Comparison of ENCODE assay signal across 15 cellular contexts in the genomic region with DNA sequence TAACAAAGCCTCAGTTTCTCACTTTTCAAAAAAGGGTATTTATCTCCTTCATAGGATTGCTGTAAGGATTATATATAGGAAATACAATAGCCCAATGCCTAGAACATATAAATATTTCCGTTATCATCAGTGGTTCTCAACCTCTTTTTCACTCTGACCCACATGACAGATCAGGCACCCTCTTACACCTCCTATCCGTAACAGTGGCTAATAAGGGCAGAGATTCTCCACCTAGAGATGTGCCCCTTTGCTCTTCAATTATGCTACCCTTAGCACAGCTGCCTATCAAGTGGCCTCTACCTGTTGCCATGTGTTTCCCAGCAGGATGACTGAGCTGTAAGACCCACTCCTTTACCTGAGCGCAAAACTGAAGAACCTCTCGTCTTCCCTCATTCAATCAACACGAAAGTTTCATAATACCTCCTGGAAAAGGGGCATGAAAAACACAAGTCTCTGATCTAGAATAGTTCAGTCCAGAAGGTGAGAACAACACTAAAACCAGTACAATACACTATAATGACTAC. TPM values are rescaled to one million over a fixed set of nuclear protein-coding genes. Genes with fewer than 3 reads are reported as not detected.
A peak's percentile ranks its signal among the peaks of the same experiment; 100 is the strongest.
DNase-seq lines count a peak whose midpoint lies in the region; ATAC-seq, FAIRE-seq and TF ChIP-seq lines count a peak whose summit lies in the region.
"Had no signal": no experiment of that assay in that cellular context is flagged by ENCODE, and none has a peak within 500 bp of the region (broad histone marks: within the 10 kb centered on the region; RNA-seq: fewer than 3 reads in every experiment).

No MANE protein-coding gene starts in this region.

- H3K4me3 ChIP-seq in kidney (ENCODE audit: low read length in 2 of 2) (peak overlapping the region in 1 of 2 donors; percentile 8), right cardiac atrium (ENCODE audit: low read length) (no peak overlapping the region)
- H3K4me3 ChIP-seq: left ventricle myocardium inferior, sigmoid colon had no signal

- H3K27me3 ChIP-seq in right cardiac atrium (ENCODE audit: control insufficient read depth, insufficient read depth) = no peaks in the 10 kb centered on the region
- H3K27me3 ChIP-seq: sigmoid colon had no signal

- peaks cover 73% of the 10 kb centered on the region for H3K4me1 Mint-ChIP-seq in activated T-cell treated with anti-CD3 and anti-CD28 coated beads, Interleukin-2, amount 50 U/mL, for 24 hours (ENCODE audit: low read depth)
- H3K4me1 Mint-ChIP-seq in activated T-helper 1 cell treated with anti-CD3 and anti-CD28 coated beads, Interleukin-12 subunit alpha, Interleukin-12 subunit beta, Interleukin-2, Interleukin-4 antibody, amounts not matched to agents 30 ng/mL and 10 ng/mL and 1 ng/mL, durations not matched to agents 14 hours and 24 hours and 36 hours (ENCODE audit: low read depth) = peaks cover 44% of the 10 kb centered on the region
- peaks cover 88% of the 10 kb centered on the region for H3K4me1 Mint-ChIP-seq in stimulated activated naive CD8-positive, alpha-beta T cell treated with anti-CD3 and anti-CD28 coated beads, Interleukin-15, amount 100 ng/mL, for 72 hours

- peak; percentile 53 for ATAC-seq in stimulated activated naive CD8-positive, alpha-beta T cell treated with anti-CD3 and anti-CD28 coated beads, Interleukin-15, amount 100 ng/mL, for 72 hours
- no peak for ATAC-seq in right cardiac atrium

- no peak overlapping the region for H3K9ac ChIP-seq in kidney (ENCODE audit: low read length in 2 of 2)

- no peaks in the 10 kb centered on the region for H3K9me3 ChIP-seq in kidney (ENCODE audit: control insufficient read depth in 1 of 2, low read length in 2 of 2)
- H3K9me3 ChIP-seq in right cardiac atrium (ENCODE audit: control insufficient read depth, low read length) = no peaks in the 10 kb centered on the region
- H3K9me3 ChIP-seq: left ventricle myocardium inferior, sigmoid colon had no signal

- peak overlapping the region; percentile 48 for H3K4me3 Mint-ChIP-seq in activated T-cell treated with anti-CD3 and anti-CD28 coated beads, Interleukin-2, amount 50 U/mL, for 24 hours
- H3K4me3 Mint-ChIP-seq in activated T-helper 1 cell treated with anti-CD3 and anti-CD28 coated beads, Interleukin-12 subunit alpha, Interleukin-12 subunit beta, Interleukin-2, Interleukin-4 antibody, amounts not matched to agents 30 ng/mL and 10 ng/mL and 1 ng/mL, durations not matched to agents 14 hours and 24 hours and 36 hours = no peak overlapping the region
- H3K4me3 Mint-ChIP-seq in stimulated activated naive CD8-positive, alpha-beta T cell treated with anti-CD3 and anti-CD28 coated beads, Interleukin-15, amount 100 ng/mL, for 72 hours = peak overlapping the region; percentile 9 to 63
- H3K4me3 Mint-ChIP-seq: activated naive CD8-positive, alpha-beta T cell treated with anti-CD3 and anti-CD28 coated beads, Interleukin-2, amount 10 ng/mL, durations not matched to agents 7 days and 5 days had no signal

- H3K36me3 Mint-ChIP-seq in activated T-cell treated with anti-CD3 and anti-CD28 coated beads, Interleukin-2, amount 50 U/mL, for 24 hours (ENCODE audit: low read depth) = peaks cover 89% of the 10 kb centered on the region
- peaks cover 41% of the 10 kb centered on the region for H3K36me3 Mint-ChIP-seq in activated T-helper 1 cell treated with anti-CD3 and anti-CD28 coated beads, Interleukin-12 subunit alpha, Interleukin-12 subunit beta, Interleukin-2, Interleukin-4 antibody, amounts not matched to agents 30 ng/mL and 10 ng/mL and 1 ng/mL, durations not matched to agents 14 hours and 24 hours and 36 hours (ENCODE audit: low read depth)

- TF ChIP-seq CTCF in kidney (IDR thresholded peaks at IDR 0.05; ENCODE audit: borderline replicate concordance, extremely low read depth, insufficient read depth) = no peak

- WGBS in right cardiac atrium = 76% methylated on average over 5 of the region's 5 CpGs

- H3K9me3 Mint-ChIP-seq in activated T-cell treated with anti-CD3 and anti-CD28 coated beads, Interleukin-2, amount 50 U/mL, for 24 hours = no peaks in the 10 kb centered on the region
- H3K9me3 Mint-ChIP-seq in activated T-helper 1 cell treated with anti-CD3 and anti-CD28 coated beads, Interleukin-12 subunit alpha, Interleukin-12 subunit beta, Interleukin-2, Interleukin-4 antibody, amounts not matched to agents 30 ng/mL and 10 ng/mL and 1 ng/mL, durations not matched to agents 14 hours and 24 hours and 36 hours = no peaks in the 10 kb centered on the region
- H3K9me3 Mint-ChIP-seq in stimulated activated naive CD8-positive, alpha-beta T cell treated with anti-CD3 and anti-CD28 coated beads, Interleukin-15, amount 100 ng/mL, for 72 hours = no peaks in the 10 kb centered on the region
- H3K9me3 Mint-ChIP-seq: activated naive CD8-positive, alpha-beta T cell treated with anti-CD3 and anti-CD28 coated beads, Interleukin-2, amount 10 ng/mL, durations not matched to agents 7 days and 5 days had no signal

- peaks cover 16 to 33% of the 10 kb centered on the region in 2 donors for H3K4me1 ChIP-seq in kidney (ENCODE audit: control insufficient read depth in 1 of 2, insufficient read depth in 1 of 2, low read depth in 1 of 2, low read length in 2 of 2)
- H3K4me1 ChIP-seq in right cardiac atrium (ENCODE audit: control insufficient read depth, insufficient read depth, low read length) = peaks cover 6% of the 10 kb centered on the region

- intact Hi-C loops in activated T-helper 1 cell treated with anti-CD3 and anti-CD28 coated beads, Interleukin-12 subunit alpha, Interleukin-12 subunit beta, Interleukin-2, Interleukin-4 antibody, amounts not matched to agents 30 ng/mL and 10 ng/mL and 1 ng/mL, durations not matched to agents 14 hours and 24 hours and 36 hours (cut with micrococcal nuclease) = loop anchor here (1.0 to 2.0 kb wide), 4 partner anchors 10 to 100 kb away; a partner anchor contains a TSS
- intact Hi-C loops in kidney (cut with DNase I) = no loop called here
- intact Hi-C loops in right cardiac atrium (cut with DNase I) = no loop called here

- H3K27ac Mint-ChIP-seq in activated T-cell treated with anti-CD3 and anti-CD28 coated beads, Interleukin-2, amount 50 U/mL, for 24 hours = peak overlapping the region; percentile 95
- H3K27ac Mint-ChIP-seq in activated T-helper 1 cell treated with anti-CD3 and anti-CD28 coated beads, Interleukin-12 subunit alpha, Interleukin-12 subunit beta, Interleukin-2, Interleukin-4 antibody, amounts not matched to agents 30 ng/mL and 10 ng/mL and 1 ng/mL, durations not matched to agents 14 hours and 24 hours and 36 hours = peak overlapping the region; percentile 89
- H3K27ac Mint-ChIP-seq in stimulated activated naive CD8-positive, alpha-beta T cell treated with anti-CD3 and anti-CD28 coated beads, Interleukin-15, amount 100 ng/mL, for 72 hours = peak overlapping the region; percentile 47 to 87
- H3K27ac Mint-ChIP-seq: activated naive CD8-positive, alpha-beta T cell treated with anti-CD3 and anti-CD28 coated beads, Interleukin-2, amount 10 ng/mL, durations not matched to agents 7 days and 5 days had no signal

- DNase-seq in activated T-cell treated with anti-CD3 and anti-CD28 coated beads, Interleukin-2, amount 50 U/mL, for 24 hours = no peak
- no peak for DNase-seq in activated T-cell treated with anti-CD3 and anti-CD28 coated beads, Interleukin-2, amount 50 U/mL, for 48 hours
- no peak for DNase-seq in activated T-helper 1 cell treated with anti-CD3 and anti-CD28 coated beads, Interleukin-12 subunit alpha, Interleukin-12 subunit beta, Interleukin-2, Interleukin-4 antibody, amounts not matched to agents 30 ng/mL and 10 ng/mL and 1 ng/mL, durations not matched to agents 14 hours and 24 hours and 36 hours (ENCODE audit: low spot score)
- DNase-seq in kidney (no peak), NCI-H2107 treated with DMSO at 0.1 percent for 48 hours (lab: John Stamatoyannopoulos, UW; ENCODE audit: unreplicated experiment) (no peak), right cardiac atrium (no peak), HuH-7.5 (ENCODE audit: low spot score) (no peak)
- DNase-seq in stimulated activated naive CD8-positive, alpha-beta T cell treated with anti-CD3 and anti-CD28 coated beads, Interleukin-15, amount 100 ng/mL, for 72 hours = no peak
- DNase-seq: activated naive CD8-positive, alpha-beta T cell treated with anti-CD3 and anti-CD28 coated beads, Interleukin-2, amount 10 ng/mL, durations not matched to agents 7 days and 5 days; DMS153; hypothalamus; left ventricle myocardium inferior; NCI-H2081 treated with DMSO at 0.1 percent for 48 hours; sigmoid colon; T1000 had no signal

- no peaks in the 10 kb centered on the region for H3K27me3 Mint-ChIP-seq in activated T-cell treated with anti-CD3 and anti-CD28 coated beads, Interleukin-2, amount 50 U/mL, for 24 hours
- H3K27me3 Mint-ChIP-seq in activated T-helper 1 cell treated with anti-CD3 and anti-CD28 coated beads, Interleukin-12 subunit alpha, Interleukin-12 subunit beta, Interleukin-2, Interleukin-4 antibody, amounts not matched to agents 30 ng/mL and 10 ng/mL and 1 ng/mL, durations not matched to agents 14 hours and 24 hours and 36 hours (ENCODE audit: insufficient read depth) = no peaks in the 10 kb centered on the region
- no peaks in the 10 kb centered on the region for H3K27me3 Mint-ChIP-seq in stimulated activated naive CD8-positive, alpha-beta T cell treated with anti-CD3 and anti-CD28 coated beads, Interleukin-15, amount 100 ng/mL, for 72 hours
- H3K27me3 Mint-ChIP-seq: activated naive CD8-positive, alpha-beta T cell treated with anti-CD3 and anti-CD28 coated beads, Interleukin-2, amount 10 ng/mL, durations not matched to agents 7 days and 5 days had no signal

- peaks cover 7 to 11% of the 10 kb centered on the region in 2 donors for H3K36me3 ChIP-seq in kidney (ENCODE audit: control insufficient read depth in 1 of 2, insufficient read depth in 2 of 2, low read length in 2 of 2)

- H3K27ac ChIP-seq in kidney (ENCODE audit: low read depth in 2 of 2, low read length in 2 of 2) = peak overlapping the region; percentile 3 to 71
- H3K27ac ChIP-seq in right cardiac atrium (ENCODE audit: low read length) = no peak overlapping the region
- H3K27ac ChIP-seq: left ventricle myocardium inferior, sigmoid colon had no signal

- FAIRE-seq in kidney (lab: Jason Lieb, UNC) = no peak

RNA-seq across cellular contexts. Expression of a gene that starts 10.5 kb away (rescaled TPM):
- 130 and 132 TPM in 2 replicates for total RNA-seq in activated T-helper 1 cell treated with anti-CD3 and anti-CD28 coated beads, Interleukin-12 subunit alpha, Interleukin-12 subunit beta, Interleukin-2, Interleukin-4 antibody, amounts not matched to agents 30 ng/mL and 10 ng/mL and 1 ng/mL, durations not matched to agents 14 hours and 24 hours and 36 hours
- total RNA-seq in kidney (150 TPM), right cardiac atrium (10 to 100 TPM; 76.5 to 77.2 (median 77.0) TPM)
- polyA plus RNA-seq in kidney (ENCODE audit: insufficient read depth, low read depth, low replicate concordance) (19.1 TPM), right cardiac atrium (21.2 TPM)
